17 cellular contexts compared by ENCODE assay signal in genomic region chr11:57237204-57237681, GRCh38. TPM values are rescaled to one million over a fixed set of nuclear protein-coding genes. Genes with fewer than 3 reads are reported as not detected.
DNase-seq lines count a peak whose midpoint lies in the region; ATAC-seq, FAIRE-seq and TF ChIP-seq lines count a peak whose summit lies in the region.
"Had no signal": no experiment of that assay in that cellular context is flagged by ENCODE, and none has a peak within 500 bp of the region (broad histone marks: within the 10 kb centered on the region; RNA-seq: fewer than 3 reads in every experiment).

TSS of gene APLNR (minus strand) at chr11:57237250. CDS start at chr11:57237004, 246 bp downstream.

- DNase-seq in NCI-H524 (lab: John Stamatoyannopoulos, UW) (peak; percentile 29 to 32), NCI-H524 treated with DMSO at 0.1 percent for 48 hours (lab: John Stamatoyannopoulos, UW) (no peak), kidney (no peak), kidney tubule cell (ENCODE audit: low spot score) (no peak), CD14-positive monocyte (ENCODE audit: low spot score) (no peak)
- DNase-seq: activated CD8-positive, alpha-beta memory T cell treated with anti-CD3 and anti-CD28 coated beads, Interleukin-2, amount 10 ng/mL, durations not matched to agents 7 days and 5 days; DMS153; MM.1S; naive thymus-derived CD4-positive, alpha-beta T cell; NCI-H226 had no signal

- intact Hi-C loops in kidney (cut with DNase I) (no loop called here), CD14-positive monocyte (cut with micrococcal nuclease) (no loop called here)

- no peak for FAIRE-seq in kidney (lab: Jason Lieb, UNC)
- FAIRE-seq: A549, colon had no signal

- no peak for ATAC-seq in HG02970 (IDR thresholded peaks at IDR 0.05; ENCODE audit: low FRiP score, unreplicated experiment)
- ATAC-seq: A549; activated CD8-positive, alpha-beta memory T cell treated with anti-CD3 and anti-CD28 coated beads, Interleukin-2, amount 10 ng/mL, durations not matched to agents 7 days and 5 days; naive thymus-derived CD4-positive, alpha-beta T cell had no signal

- TF ChIP-seq CTCF in brain (conservative IDR thresholded peaks at IDR 0.05) (no peak), kidney (IDR thresholded peaks at IDR 0.05; ENCODE audit: borderline replicate concordance, extremely low read depth, insufficient read depth) (no peak), CD14-positive monocyte (IDR thresholded peaks at IDR 0.05) (no peak)

- no peak within 1 kb of the TSS for H3K27ac ChIP-seq in kidney (ENCODE audit: low read depth in 2 of 2, low read length in 2 of 2)
- H3K27ac ChIP-seq in skin epidermis, result peak within 1 kb of the TSS in 4 of 21 experiments; percentile 14 to 61 (median 48)

- H3K36me3 ChIP-seq in kidney (ENCODE audit: control insufficient read depth in 1 of 2, insufficient read depth in 2 of 2, low read length in 2 of 2), result no peaks in the 10 kb centered on the region

- H3K9me3 ChIP-seq in kidney (ENCODE audit: control insufficient read depth in 1 of 2, low read length in 2 of 2), result no peaks in the 10 kb centered on the region
- H3K9me3 ChIP-seq: A549 had no signal

- H3K27me3 Mint-ChIP-seq in brain (peaks cover 5% of the 10 kb centered on the region), CD14-positive monocyte (ENCODE audit: low read depth in 3 of 3) (peaks cover 58 to 76% (median 61%) of the 10 kb centered on the region in 3 donors)

- H3K4me1 Mint-ChIP-seq in brain, result peaks cover 59% of the 10 kb centered on the region
- H3K4me1 Mint-ChIP-seq in CD14-positive monocyte, result peaks cover 4% of the 10 kb centered on the region

- H3K9me3 Mint-ChIP-seq in brain (no peaks in the 10 kb centered on the region), CD14-positive monocyte (peaks cover 0 to 5% (median 0%) of the 10 kb centered on the region in 7 donors)
- H3K9me3 Mint-ChIP-seq: naive thymus-derived CD4-positive, alpha-beta T cell had no signal

- H3K27ac Mint-ChIP-seq in brain (peak within 1 kb of the TSS in 2 of 5 experiments; percentile 25 to 59), CD14-positive monocyte (peak within 1 kb of the TSS in 1 of 7 donors; percentile 19)
- H3K27ac Mint-ChIP-seq: activated CD8-positive, alpha-beta memory T cell treated with anti-CD3 and anti-CD28 coated beads, Interleukin-2, amount 10 ng/mL, durations not matched to agents 7 days and 5 days; activated naive CD8-positive, alpha-beta T cell had no signal

- H3K36me3 Mint-ChIP-seq in brain (no peaks in the 10 kb centered on the region), CD14-positive monocyte (no peaks in the 10 kb centered on the region)
- H3K36me3 Mint-ChIP-seq: activated CD8-positive, alpha-beta memory T cell treated with anti-CD3 and anti-CD28 coated beads, Interleukin-2, amount 10 ng/mL, durations not matched to agents 7 days and 5 days; activated naive CD8-positive, alpha-beta T cell; naive thymus-derived CD4-positive, alpha-beta T cell had no signal

- H3K4me1 ChIP-seq in kidney (ENCODE audit: control insufficient read depth in 1 of 2, insufficient read depth in 1 of 2, low read depth in 1 of 2, low read length in 2 of 2), result peaks cover 0 to 3% of the 10 kb centered on the region in 2 donors

- peak within 1 kb of the TSS in 1 of 2 donors; percentile 34 for H3K9ac ChIP-seq in kidney (ENCODE audit: low read length in 2 of 2)

- H3K4me3 ChIP-seq in kidney (ENCODE audit: low read length in 2 of 2), result peak within 1 kb of the TSS; percentile 23 to 56
- H3K4me3 ChIP-seq in skin epidermis, result peak within 1 kb of the TSS; percentile 8 to 26 (median 14)
- H3K4me3 ChIP-seq: A549 had no signal

- no peak within 1 kb of the TSS for H3K4me3 Mint-ChIP-seq in brain
- H3K4me3 Mint-ChIP-seq in CD14-positive monocyte, result peak within 1 kb of the TSS in 1 of 2 donors; percentile 39
- H3K4me3 Mint-ChIP-seq: activated CD8-positive, alpha-beta memory T cell treated with anti-CD3 and anti-CD28 coated beads, Interleukin-2, amount 10 ng/mL, durations not matched to agents 7 days and 5 days; activated naive CD8-positive, alpha-beta T cell had no signal

RNA-seq across cellular contexts. Expression of gene APLNR, which starts in this region (rescaled TPM):
- polyA plus RNA-seq in brain (ENCODE audit: insufficient read depth, low read depth, low replicate concordance) (47.9 TPM), kidney (ENCODE audit: insufficient read depth, low read depth, low replicate concordance) (16.6 TPM), CD14-positive monocyte (not detected)
- 5.3 TPM for total RNA-seq in kidney
- total RNA-seq: activated CD8-positive, alpha-beta memory T cell treated with anti-CD3 and anti-CD28 coated beads, Interleukin-2, amount 10 ng/mL, durations not matched to agents 7 days and 5 days; naive thymus-derived CD4-positive, alpha-beta T cell; T-helper 2 cell treated with Interferon-gamma antibody and Interleukin-4, amounts not matched to agents 100 ng/mL and 5 ng/mL, for 36 hours had no signal
- polyA plus RNA-seq: naive thymus-derived CD4-positive, alpha-beta T cell had no signal

Comparison
In these comparisons a context has a peak if more than half of its experiments do, and no peak if none do; other contexts are left out.
1. RNA of gene APLNR (polyA plus RNA-seq): 47.9 TPM in brain (single experiment) and 16.6 TPM in kidney (single experiment); not detected in CD14-positive monocyte; every median in the first group is over 10 times any median in the second.
2. DNase-seq: peak in NCI-H524 (2 of 2); none in NCI-H524 treated with DMSO at 0.1 percent for 48 hours (single experiment), kidney (single experiment), kidney tubule cell (single experiment) and CD14-positive monocyte (single experiment).